8 cellular contexts compared by ENCODE assay signal in the genomic region with DNA sequence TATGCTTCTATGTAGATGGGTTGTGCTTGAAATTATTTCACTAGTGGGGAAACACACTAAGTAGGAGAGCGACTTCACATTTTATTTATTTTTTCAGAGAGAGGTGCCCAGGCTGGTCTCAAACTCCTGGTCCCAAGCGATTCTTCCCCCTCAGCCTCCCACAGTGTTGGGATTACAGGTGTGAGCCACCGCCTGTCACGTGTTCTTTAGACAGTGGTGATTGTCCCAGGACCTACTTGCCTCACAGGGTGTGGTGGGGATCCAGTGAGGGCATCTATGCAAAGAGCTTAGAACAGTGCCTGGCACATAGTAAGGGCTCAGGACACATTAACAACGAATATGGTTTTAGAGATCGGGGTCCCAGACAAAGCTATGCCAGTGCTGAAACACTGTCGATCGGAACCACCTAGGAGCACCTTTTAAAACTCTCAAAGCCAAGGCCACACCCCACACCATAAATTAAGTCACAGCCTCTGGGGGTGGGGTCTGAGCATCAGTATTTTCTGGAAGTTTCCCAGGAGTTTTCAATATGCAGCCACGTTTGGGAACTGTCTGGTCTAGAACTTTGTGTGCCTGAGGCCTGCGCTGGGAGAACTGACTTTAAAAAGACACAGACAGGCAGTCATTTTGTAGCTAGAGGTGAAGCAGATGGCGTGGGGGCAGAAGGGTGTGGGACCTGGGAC. TPM values are rescaled to one million over a fixed set of nuclear protein-coding genes. Genes with fewer than 3 reads are reported as not detected.
A peak's percentile ranks its signal among the peaks of the same experiment; 100 is the strongest.
DNase-seq lines count a peak whose midpoint lies in the region; TF ChIP-seq lines count a peak whose summit lies in the region.

No MANE protein-coding gene starts in this region.

- H3K4me1 Mint-ChIP-seq in activated naive CD4-positive, alpha-beta T cell treated with anti-CD3 and anti-CD28 coated beads, Interleukin-2, amount 10 ng/mL, durations not matched to agents 7 days and 5 days = peaks cover 24% of the 10 kb centered on the region

- no peak for DNase-seq in activated naive CD4-positive, alpha-beta T cell treated with anti-CD3 and anti-CD28 coated beads, Interleukin-2, amount 10 ng/mL, durations not matched to agents 7 days and 5 days
- no peak for DNase-seq in activated naive CD4-positive, alpha-beta T cell treated with anti-CD3 and anti-CD28 coated beads, Interleukin-2, amount 50 U/mL, for 16 hours
- DNase-seq in adipocyte (ENCODE audit: low read depth) = no peak
- no peak for DNase-seq in tibial artery
- DNase-seq in cerebellar nuclear complex (lab: John Stamatoyannopoulos, UW) = no peak
- DNase-seq in activated CD8-positive, alpha-beta memory T cell treated with anti-CD3 and anti-CD28 coated beads, Interleukin-2, amount 50 U/mL, for 4 hours = no peak
- no peak for DNase-seq in iPS-NIHi11 (ENCODE audit: low spot score)

- peak overlapping the region; percentile 64 for H3K27ac Mint-ChIP-seq in activated naive CD4-positive, alpha-beta T cell treated with anti-CD3 and anti-CD28 coated beads, Interleukin-2, amount 10 ng/mL, durations not matched to agents 7 days and 5 days

- H3K4me3 ChIP-seq in adipocyte (ENCODE audit: low read length) (no peak overlapping the region), mesodermal cell (ENCODE audit: extremely low read depth, insufficient read depth, low read length, poor library complexity, severe bottlenecking) (no peak overlapping the region), tibial artery (no peak overlapping the region)

- H3K4me1 ChIP-seq in adipocyte (ENCODE audit: control insufficient read depth, insufficient read depth, low read length) (peaks cover 24% of the 10 kb centered on the region), mesodermal cell (ENCODE audit: control insufficient read depth, insufficient read depth, low read length, poor library complexity, severe bottlenecking) (peaks cover 22% of the 10 kb centered on the region), tibial artery (peaks cover 0 to 26% (median 17%) of the 10 kb centered on the region in 4 donors)

- no peaks in the 10 kb centered on the region for H3K27me3 ChIP-seq in adipocyte (replicated peaks; ENCODE audit: control insufficient read depth, insufficient read depth, low read length)
- H3K27me3 ChIP-seq in tibial artery = no peaks in the 10 kb centered on the region

- no peaks in the 10 kb centered on the region for H3K9me3 Mint-ChIP-seq in activated naive CD4-positive, alpha-beta T cell treated with anti-CD3 and anti-CD28 coated beads, Interleukin-2, amount 10 ng/mL, durations not matched to agents 7 days and 5 days

- no peak overlapping the region for H3K4me3 Mint-ChIP-seq in activated naive CD4-positive, alpha-beta T cell treated with anti-CD3 and anti-CD28 coated beads, Interleukin-2, amount 10 ng/mL, durations not matched to agents 7 days and 5 days

- no peaks in the 10 kb centered on the region for H3K9me3 ChIP-seq in adipocyte (ENCODE audit: control insufficient read depth, low read length)
- H3K9me3 ChIP-seq in mesodermal cell (ENCODE audit: control insufficient read depth, low read length) = no peaks in the 10 kb centered on the region
- no peaks in the 10 kb centered on the region for H3K9me3 ChIP-seq in tibial artery

- H3K36me3 Mint-ChIP-seq in activated naive CD4-positive, alpha-beta T cell treated with anti-CD3 and anti-CD28 coated beads, Interleukin-2, amount 10 ng/mL, durations not matched to agents 7 days and 5 days = no peaks in the 10 kb centered on the region

- no peak for TF ChIP-seq CTCF in tibial artery (IDR thresholded peaks at IDR 0.05)

- 81 to 84% methylated on average over 8 to 11 of the region's 11 CpGs for WGBS in mesodermal cell (ENCODE audit: insufficient coverage in 2 of 2), 2 experiments

- peak overlapping the region; percentile 93 for H3K9ac ChIP-seq in adipocyte (ENCODE audit: low read length)

- CTCF ChIA-PET in activated naive CD4-positive, alpha-beta T cell treated with anti-CD3 and anti-CD28 coated beads, Interleukin-2, amount 10 ng/mL, durations not matched to agents 7 days and 5 days (lab: Charles Lee) = interaction anchor here (0.5 to 8.4 kb wide), 18 partner anchors 8 to 834 kb away, joined by 3 to 167 read pairs (median 4); a partner anchor contains a TSS

- peaks cover 17% of the 10 kb centered on the region for H3K27me3 Mint-ChIP-seq in activated naive CD4-positive, alpha-beta T cell treated with anti-CD3 and anti-CD28 coated beads, Interleukin-2, amount 10 ng/mL, durations not matched to agents 7 days and 5 days

- H3K27ac ChIP-seq in mesodermal cell (ENCODE audit: low read depth, low read length, severe bottlenecking) = peak overlapping the region; percentile 83
- H3K27ac ChIP-seq in tibial artery = peak overlapping the region; percentile 81 to 85

- intact Hi-C loops in tibial artery (cut with DNase I; ENCODE audit: low total_unique reads) = no loop called here

- H3K36me3 ChIP-seq in adipocyte (ENCODE audit: control insufficient read depth, insufficient read depth, low read length, severe bottlenecking) (no peaks in the 10 kb centered on the region), mesodermal cell (ENCODE audit: control insufficient read depth, insufficient read depth, low read length) (no peaks in the 10 kb centered on the region), tibial artery (no peaks in the 10 kb centered on the region)

RNA-seq across cellular contexts. Expression of a gene that starts 4.8 kb away (rescaled TPM):
- 15.4 TPM for polyA plus RNA-seq in mesodermal cell (2013, experiment 1 of 2)
- 12.2 TPM for polyA plus RNA-seq in mesodermal cell (2013, experiment 2 of 2)

RNA-seq across cellular contexts. Expression of a gene that starts 58.7 kb away (rescaled TPM):
- 4.7 TPM for polyA plus RNA-seq in mesodermal cell (2013, experiment 1 of 2)
- 5.9 TPM for polyA plus RNA-seq in mesodermal cell (2013, experiment 2 of 2)
